In the genomic region with DNA sequence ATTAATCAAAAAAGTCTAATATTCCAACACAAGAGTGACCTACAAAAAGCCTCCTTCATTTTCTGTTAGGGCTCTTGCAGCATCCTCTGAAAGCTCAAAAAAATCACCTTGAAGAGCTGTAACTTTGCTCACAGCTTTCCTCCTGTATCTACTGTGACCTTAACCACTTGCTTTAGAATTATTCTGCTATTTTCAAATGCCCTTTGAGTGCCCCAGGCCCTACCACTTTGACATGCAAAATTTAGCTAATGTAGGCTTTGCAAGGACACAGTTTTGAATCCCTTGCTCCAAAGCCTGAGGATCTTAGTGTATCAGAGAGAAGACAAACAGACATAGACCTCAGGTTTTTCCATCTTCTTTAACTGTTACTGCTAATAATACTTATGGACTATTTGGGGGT, we compare ENCODE assay signal across 19 cellular contexts.
"Had no signal": no experiment of that assay in that cellular context is flagged by ENCODE, and none has a peak within 500 bp of the region (broad histone marks: within the 10 kb centered on the region; RNA-seq: fewer than 3 reads in every experiment).

No MANE protein-coding gene starts in this region.

- H3K27me3 Mint-ChIP-seq: IgD-negative memory B cell had no signal

- ATAC-seq: K562, Panc1, PC-3 had no signal

- H3K9ac ChIP-seq: KMS-11, SK-N-SH had no signal

- H3K4me3 Mint-ChIP-seq: IgD-negative memory B cell had no signal

- H3K4me3 ChIP-seq: K562 had no signal

- H3K4me1 Mint-ChIP-seq: IgD-negative memory B cell had no signal

- H3K27ac ChIP-seq: KMS-11, RWPE1 had no signal

- H3K27ac Mint-ChIP-seq: IgD-negative memory B cell had no signal

- DNase-seq: Kasumi-1, MM.1S, NCI-H1092 treated with DMSO at 0.1 percent for 48 hours, NCI-H1436, NCI-H187, NCI-H2029 treated with DMSO at 0.1 percent for 48 hours, NCI-H2227 treated with DMSO at 0.1 percent for 48 hours, NCI-H524, NCI-H526 treated with DMSO at 0.1 percent for 48 hours, NCI-H774, PC-3, SHP77, SK-N-SH, SW 1271 had no signal

- H3K4me2 ChIP-seq: KMS-11, SK-N-SH had no signal

- H3K9me3 ChIP-seq: SK-N-SH had no signal

- H3K36me3 Mint-ChIP-seq: IgD-negative memory B cell had no signal
